Comparison of ENCODE assay signal across 27 cellular contexts in the genomic region with DNA sequence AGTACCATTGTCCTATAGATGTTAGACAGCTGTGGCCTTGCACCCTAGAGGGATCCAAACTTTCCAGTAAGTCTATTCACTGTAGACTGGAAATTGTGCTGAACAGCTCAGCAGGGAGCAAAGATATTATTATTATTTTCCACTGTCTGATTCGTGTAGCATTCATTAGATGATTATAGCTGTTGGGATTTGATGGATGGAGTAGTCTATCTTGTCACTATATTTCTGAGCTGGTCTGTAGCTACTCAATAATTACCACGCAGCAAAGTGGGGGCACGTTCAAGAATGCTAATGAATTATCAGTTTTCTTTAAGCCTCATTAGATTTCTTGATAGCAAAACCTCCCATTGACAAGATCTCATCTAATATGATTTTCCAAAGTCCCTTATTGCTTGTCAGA.
"Had no signal": no experiment of that assay in that cellular context is flagged by ENCODE, and none has a peak within 500 bp of the region (broad histone marks: within the 10 kb centered on the region; RNA-seq: fewer than 3 reads in every experiment).

No MANE protein-coding gene starts in this region.

- H3K4me1 ChIP-seq: colonic mucosa, esophagus squamous epithelium, foreskin keratinocyte, gastrocnemius medialis, gastroesophageal sphincter had no signal

- H3K36me3 ChIP-seq: colonic mucosa, esophagus squamous epithelium, gastrocnemius medialis, gastroesophageal sphincter, heart left ventricle, heart right ventricle had no signal

- H3K9me3 ChIP-seq: colonic mucosa, esophagus squamous epithelium, gastrocnemius medialis, gastroesophageal sphincter, heart left ventricle, heart right ventricle had no signal

- H3K4me3 ChIP-seq: colonic mucosa, coronary artery, dorsolateral prefrontal cortex, esophagus squamous epithelium, gastrocnemius medialis, gastroesophageal sphincter, heart left ventricle, heart right ventricle had no signal

- H3K27me3 ChIP-seq: colonic mucosa, foreskin keratinocyte, gastrocnemius medialis had no signal

- FAIRE-seq: colon, endometrium, endothelial cell of umbilical vein, frontal cortex had no signal

- DNase-seq: colonic mucosa; cortex of kidney; dermis blood vessel endothelial cell; dorsolateral prefrontal cortex; effector CD4-positive, alpha-beta T cell; effector CD8-positive, alpha-beta T cell; effector memory CD4-positive, alpha-beta T cell; effector memory CD8-positive, alpha-beta T cell; endodermal cell; erythroblast; esophagus squamous epithelium; foreskin fibroblast; foreskin keratinocyte; foreskin melanocyte; gastrocnemius medialis; glutamatergic neuron; head of caudate nucleus; heart left ventricle; heart right ventricle had no signal

- ATAC-seq: effector memory CD8-positive, alpha-beta T cell; esophagus mucosa; foreskin keratinocyte; gastrocnemius medialis; gastroesophageal sphincter; heart left ventricle; heart right ventricle had no signal

- H3K27ac ChIP-seq: colonic mucosa, coronary artery, dorsolateral prefrontal cortex, epithelial cell of prostate, esophagus squamous epithelium, foreskin keratinocyte, gastrocnemius medialis, gastroesophageal sphincter, heart left ventricle, heart right ventricle had no signal
